ENCODE assay signal across 11 cellular contexts in the genomic region with DNA sequence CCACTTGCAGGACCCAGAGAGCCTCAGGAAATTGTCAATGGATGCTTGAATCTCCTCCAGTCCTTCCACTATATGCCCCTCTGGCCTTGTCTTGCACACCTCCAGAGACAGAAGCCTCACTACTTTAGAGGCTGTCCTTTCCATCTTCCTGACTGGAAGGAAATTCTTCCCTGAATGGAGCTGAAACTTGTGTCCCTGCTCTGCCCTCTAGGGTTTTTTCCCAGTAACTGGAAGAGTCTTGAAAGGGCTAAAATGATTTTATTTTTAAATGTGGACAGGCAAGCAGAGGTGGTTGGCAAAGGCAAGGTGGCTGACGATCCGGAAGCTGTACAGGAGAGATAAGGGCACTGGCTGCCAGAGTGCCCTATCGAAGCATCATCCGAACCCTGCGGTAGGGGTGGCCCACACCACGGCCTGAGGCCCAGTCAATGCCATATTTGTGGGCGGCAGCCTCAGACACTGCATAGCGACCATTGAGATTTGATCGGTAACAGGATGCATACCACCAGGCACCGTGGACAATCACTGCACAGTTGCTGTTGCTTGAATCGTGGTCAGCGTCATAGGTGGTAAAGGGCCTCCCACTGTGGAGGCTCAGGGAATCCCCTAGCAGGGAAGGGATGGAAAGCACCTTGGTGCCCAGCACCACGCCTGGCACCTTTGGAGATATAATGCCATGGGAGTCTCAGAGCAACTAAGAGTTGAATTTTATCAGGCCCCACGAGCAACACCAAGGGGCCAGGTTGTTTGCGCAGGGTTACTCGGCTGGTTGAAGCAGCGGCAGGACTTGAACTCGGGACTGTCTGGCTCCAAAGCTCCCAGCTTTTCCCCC. TPM values are rescaled to one million over a fixed set of nuclear protein-coding genes. Genes with fewer than 3 reads are reported as not detected.
A peak's percentile ranks its signal among the peaks of the same experiment; 100 is the strongest.
DNase-seq lines count a peak whose midpoint lies in the region; ATAC-seq and TF ChIP-seq lines count a peak whose summit lies in the region.
"Had no signal": no experiment of that assay in that cellular context is flagged by ENCODE, and none has a peak within 500 bp of the region (broad histone marks: within the 10 kb centered on the region; RNA-seq: fewer than 3 reads in every experiment).

No MANE protein-coding gene starts in this region.

- RAD21 ChIA-PET in HCT116 (lab: Charles Lee; ENCODE audit: low non-redundant PET in 1 of 2, low total read pairs in 2 of 2, uncharacterized antibody in 2 of 2, unreplicated experiment in 2 of 2), result interaction anchor here (0.6 to 1.5 kb wide), 5 partner anchors 12 to 68 kb away, joined by 3 to 6 read pairs (median 4); no protein-coding TSS in a partner anchor

- H3K27ac ChIP-seq in HCT116 (ENCODE audit: low read depth, low read length) (no peak overlapping the region), lower lobe of right lung (peak overlapping the region; percentile 97)

- no peaks in the 10 kb centered on the region for H3K9me2 ChIP-seq in HCT116 (ENCODE audit: insufficient read depth)

- no peaks in the 10 kb centered on the region for H4K20me1 ChIP-seq in HCT116 (ENCODE audit: insufficient read depth)

- no TSS peak for BruUV-seq in HCT116 (replicated peaks; lab: Mats Ljungman, UMichigan)

- CTCF ChIA-PET in HCT116 (lab: Charles Lee), result interaction anchor here (0.6 to 1.6 kb wide), 5 partner anchors 8 to 69 kb away, joined by 3 to 6 read pairs (median 4); a partner anchor contains a TSS

- H3K9me3 ChIP-seq in HCT116 (ENCODE audit: control insufficient read depth in 1 of 2, insufficient read depth in 1 of 2, low read depth in 1 of 2, low read length in 2 of 2), result no peaks in the 10 kb centered on the region
- no peaks in the 10 kb centered on the region for H3K9me3 ChIP-seq in lower lobe of right lung

- DNase-seq in AG10803 (ENCODE audit: low read depth) (peak; percentile 25), HCT116 (ENCODE audit: low read depth, low spot score) (no peak), astrocyte of the cerebellum (ENCODE audit: low read depth) (no peak), lower lobe of right lung (no peak), medulla oblongata (ENCODE audit: extremely low spot score) (no peak)
- DNase-seq: activated CD8-positive, alpha-beta T cell treated with anti-CD3 and anti-CD28 coated beads, Interleukin-2, amount 10 ng/mL, durations not matched to agents 7 days and 5 days; effector memory CD8-positive, alpha-beta T cell had no signal

- TF ChIP-seq POLR2A in HCT116 (IDR thresholded peaks at IDR 0.05; ENCODE audit: borderline replicate concordance, extremely low read depth, insufficient read depth, insufficient read length), result no peak

- intact Hi-C loops in HCT116 (cut with micrococcal nuclease), result no loop called here
- intact Hi-C loops in lower lobe of right lung (cut with DNase I), result no loop called here

- no peak overlapping the region for H2AFZ ChIP-seq in HCT116 (ENCODE audit: low read depth, low read length, poor library complexity, severe bottlenecking)

- in situ Hi-C loops in astrocyte of the cerebellum (cut with HindIII; ENCODE audit: low sequenced_read_pairs), result no loop called here

- H3K27me3 ChIP-seq in HCT116 (ENCODE audit: insufficient read depth, low read length) (no peaks in the 10 kb centered on the region), lower lobe of right lung (ENCODE audit: low read depth) (no peaks in the 10 kb centered on the region)

- H3K4me3 ChIP-seq in AG10803 (ENCODE audit: low read length) (no peak overlapping the region), HCT116 (replicated peaks in 1 of 2; ENCODE audit: low read depth in 1 of 2, low read length in 2 of 2) (no peak overlapping the region), astrocyte of the cerebellum (ENCODE audit: low read depth, low read length) (no peak overlapping the region), lower lobe of right lung (peak overlapping the region; percentile 47)

- peak; percentile 36 for TF ChIP-seq CTCF in AG10803 (conservative IDR thresholded peaks at IDR 0.05; ENCODE audit: low read length)
- peak; percentile 16 to 66 (median 38); a peak in 3 of 6 replicates for TF ChIP-seq CTCF in HCT116 (IDR thresholded peaks at IDR 0.05 in 2 of 3, conservative IDR thresholded peaks at IDR 0.05 in 1 of 3; ENCODE audit: borderline replicate concordance in 1 of 3, insufficient read depth in 1 of 3, low read depth in 2 of 3, low read length in 2 of 3)
- TF ChIP-seq CTCF in astrocyte of the cerebellum (IDR thresholded peaks at IDR 0.05; ENCODE audit: low read depth, low read length, missing control alignments), result peak; percentile 38
- peak; percentile 20 for TF ChIP-seq CTCF in lower lobe of right lung (IDR thresholded peaks at IDR 0.05)

- peaks cover 3% of the 10 kb centered on the region; the same call in 1 of the 2 replicates for H3K79me2 ChIP-seq in HCT116 (ENCODE audit: insufficient read depth, low read length)

- no peak overlapping the region for H3K4me2 ChIP-seq in HCT116 (ENCODE audit: low read length)

- H3K9ac ChIP-seq in HCT116 (ENCODE audit: low read length), result no peak overlapping the region

- no peak for ATAC-seq in HCT116
- no peak for ATAC-seq in lower lobe of right lung
- no peak for ATAC-seq in HG03521 (IDR thresholded peaks at IDR 0.05; ENCODE audit: unreplicated experiment)
- ATAC-seq in activated CD4-positive, CD25-positive, alpha-beta regulatory T cell treated with anti-CD3 and anti-CD28 coated beads, Interleukin-2, amount 50 U/mL, for 24 hours, result no peak
- ATAC-seq in GM19467 (IDR thresholded peaks at IDR 0.05; ENCODE audit: unreplicated experiment), result no peak
- ATAC-seq: activated CD8-positive, alpha-beta T cell treated with anti-CD3 and anti-CD28 coated beads, Interleukin-2, amount 10 ng/mL, durations not matched to agents 7 days and 5 days; effector memory CD8-positive, alpha-beta T cell had no signal

- H3K36me3 ChIP-seq in HCT116 (ENCODE audit: control insufficient read depth in 1 of 2, insufficient read depth in 2 of 2, low read length in 2 of 2) (peaks cover 0 to 4% of the 10 kb centered on the region in 2 experiments; a peak in 1 of 4 replicates), lower lobe of right lung (peaks cover 11% of the 10 kb centered on the region)

- TF ChIP-seq RAD21 in HCT116 (IDR thresholded peaks at IDR 0.05; ENCODE audit: low read depth), result peak; percentile 69; the same call in 1 of the 2 replicates

- peaks cover 12 to 32% of the 10 kb centered on the region in 2 experiments for H3K4me1 ChIP-seq in HCT116 (ENCODE audit: control insufficient read depth in 1 of 2, insufficient read depth in 2 of 2, low read length in 2 of 2)
- peaks cover 46% of the 10 kb centered on the region for H3K4me1 ChIP-seq in lower lobe of right lung

- POLR2A ChIA-PET in HCT116 (lab: Charles Lee), result interaction anchor here (1.4 kb wide), 1 partner anchor 13 kb away, joined by 6 read pairs; no protein-coding TSS in a partner anchor

TF ChIP-seq in HCT116, 20 proteins besides CTCF, POLR2A, EP300 and RAD21 (continues in another document):
- TF ChIP-seq POLR2AphosphoS5 (IDR thresholded peaks at IDR 0.05; ENCODE audit: low read depth, low read length) (no peak), SRF (IDR thresholded peaks at IDR 0.05; ENCODE audit: low read depth) (no peak), CBX3 (IDR thresholded peaks at IDR 0.05; ENCODE audit: low read depth) (no peak), SIN3A (IDR thresholded peaks at IDR 0.05; ENCODE audit: low read depth) (no peak), YY1 (IDR thresholded peaks at IDR 0.05; ENCODE audit: extremely low read depth, insufficient replicate concordance, low read depth, low read length) (no peak), ZNF274 (IDR thresholded peaks at IDR 0.05; ENCODE audit: low read depth, low read length) (no peak), ZFX (IDR thresholded peaks at IDR 0.05) (no peak), EZH2phosphoT487 (IDR thresholded peaks at IDR 0.05; ENCODE audit: borderline replicate concordance) (no peak)
- TF ChIP-seq, protein P1, sequence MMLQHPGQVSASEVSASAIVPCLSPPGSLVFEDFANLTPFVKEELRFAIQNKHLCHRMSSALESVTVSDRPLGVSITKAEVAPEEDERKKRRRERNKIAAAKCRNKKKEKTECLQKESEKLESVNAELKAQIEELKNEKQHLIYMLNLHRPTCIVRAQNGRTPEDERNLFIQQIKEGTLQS (IDR thresholded peaks at IDR 0.05), result no peak
- TF ChIP-seq, protein P2, sequence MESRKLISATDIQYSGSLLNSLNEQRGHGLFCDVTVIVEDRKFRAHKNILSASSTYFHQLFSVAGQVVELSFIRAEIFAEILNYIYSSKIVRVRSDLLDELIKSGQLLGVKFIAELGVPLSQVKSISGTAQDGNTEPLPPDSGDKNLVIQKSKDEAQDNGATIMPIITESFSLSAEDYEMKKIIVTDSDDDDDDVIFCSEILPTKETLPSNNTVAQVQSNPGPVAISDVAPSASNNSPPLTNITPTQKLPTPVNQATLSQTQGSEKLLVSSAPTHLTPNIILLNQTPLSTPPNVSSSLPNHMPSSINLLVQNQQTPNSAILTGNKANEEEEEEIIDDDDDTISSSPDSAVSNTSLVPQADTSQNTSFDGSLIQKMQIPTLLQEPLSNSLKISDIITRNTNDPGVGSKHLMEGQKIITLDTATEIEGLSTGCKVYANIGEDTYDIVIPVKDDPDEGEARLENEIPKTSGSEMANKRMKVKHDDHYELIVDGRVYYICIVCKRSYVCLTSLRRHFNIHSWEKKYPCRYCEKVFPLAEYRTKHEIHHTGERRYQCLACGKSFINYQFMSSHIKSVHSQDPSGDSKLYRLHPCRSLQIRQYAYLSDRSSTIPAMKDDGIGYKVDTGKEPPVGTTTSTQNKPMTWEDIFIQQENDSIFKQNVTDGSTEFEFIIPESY (IDR thresholded peaks at IDR 0.05; ENCODE audit: extremely low read depth, insufficient replicate concordance, low read length), result no peak
- TF ChIP-seq, protein P3, sequence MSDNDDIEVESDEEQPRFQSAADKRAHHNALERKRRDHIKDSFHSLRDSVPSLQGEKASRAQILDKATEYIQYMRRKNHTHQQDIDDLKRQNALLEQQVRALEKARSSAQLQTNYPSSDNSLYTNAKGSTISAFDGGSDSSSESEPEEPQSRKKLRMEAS (IDR thresholded peaks at IDR 0.05), result no peak

RNA-seq across cellular contexts. Expression of a gene that starts 2.3 kb away (rescaled TPM):
- total RNA-seq in HCT116 (2021; ENCODE audit: unreplicated experiment) (30.2 TPM), lower lobe of right lung (117 TPM)
- polyA plus RNA-seq in HCT116 (2012), result 26.8 and 30.2 TPM in 2 replicates

RNA-seq across cellular contexts. Expression of a gene that starts 5.5 kb away (rescaled TPM):
- total RNA-seq in HCT116 (2021; ENCODE audit: unreplicated experiment) (1.2 TPM), lower lobe of right lung (1,125 TPM)
- polyA plus RNA-seq in HCT116 (2012), result 0.39 and 0.64 TPM in 2 replicates
- total RNA-seq: activated CD8-positive, alpha-beta T cell treated with anti-CD3 and anti-CD28 coated beads, Interleukin-2, amount 10 ng/mL, durations not matched to agents 7 days and 5 days; natural killer cell treated with Interleukin-12 subunit alpha and Interleukin-12 subunit beta and Interleukin-15 and Interleukin-18, amount 100 ng/mL, for 72 hours had no signal

RNA-seq across cellular contexts. Expression of a gene that starts 14.0 kb away (rescaled TPM):
- total RNA-seq in HCT116 (2021; ENCODE audit: unreplicated experiment) (11.6 TPM), lower lobe of right lung (6.8 TPM)
- polyA plus RNA-seq in HCT116 (2012), result 10.4 and 13.0 TPM in 2 replicates
- total RNA-seq: activated CD8-positive, alpha-beta T cell treated with anti-CD3 and anti-CD28 coated beads, Interleukin-2, amount 10 ng/mL, durations not matched to agents 7 days and 5 days; natural killer cell treated with Interleukin-12 subunit alpha and Interleukin-12 subunit beta and Interleukin-15 and Interleukin-18, amount 100 ng/mL, for 72 hours had no signal

RNA-seq across cellular contexts. Expression of a gene that starts 23.3 kb away (rescaled TPM):
- total RNA-seq in HCT116 (2021; ENCODE audit: unreplicated experiment), result 2.8 TPM
- 3.5 and 5.4 TPM in 2 replicates for polyA plus RNA-seq in HCT116 (2012)
- 0.18 TPM for total RNA-seq in lower lobe of right lung

RNA-seq across cellular contexts. Expression of a gene that starts 27.3 kb away (rescaled TPM):
- total RNA-seq in HCT116 (2021; ENCODE audit: unreplicated experiment) (75.9 TPM), lower lobe of right lung (29.3 TPM)
- 85.9 and 88.7 TPM in 2 replicates for polyA plus RNA-seq in HCT116 (2012)

Comparison
In these comparisons a context has a peak if more than half of its experiments do, and no peak if none do; other contexts are left out.
1. RNA of a gene that starts 5.5 kb away (total RNA-seq): 1,125 TPM in lower lobe of right lung (single experiment); 1.2 TPM in HCT116 (single experiment); every median in the first group is over 100 times any median in the second.
2. Peak in every context shown above with its lines, with median percentiles within 50 percentile points of each other: CTCF ChIP-seq.